In the genomic region with DNA sequence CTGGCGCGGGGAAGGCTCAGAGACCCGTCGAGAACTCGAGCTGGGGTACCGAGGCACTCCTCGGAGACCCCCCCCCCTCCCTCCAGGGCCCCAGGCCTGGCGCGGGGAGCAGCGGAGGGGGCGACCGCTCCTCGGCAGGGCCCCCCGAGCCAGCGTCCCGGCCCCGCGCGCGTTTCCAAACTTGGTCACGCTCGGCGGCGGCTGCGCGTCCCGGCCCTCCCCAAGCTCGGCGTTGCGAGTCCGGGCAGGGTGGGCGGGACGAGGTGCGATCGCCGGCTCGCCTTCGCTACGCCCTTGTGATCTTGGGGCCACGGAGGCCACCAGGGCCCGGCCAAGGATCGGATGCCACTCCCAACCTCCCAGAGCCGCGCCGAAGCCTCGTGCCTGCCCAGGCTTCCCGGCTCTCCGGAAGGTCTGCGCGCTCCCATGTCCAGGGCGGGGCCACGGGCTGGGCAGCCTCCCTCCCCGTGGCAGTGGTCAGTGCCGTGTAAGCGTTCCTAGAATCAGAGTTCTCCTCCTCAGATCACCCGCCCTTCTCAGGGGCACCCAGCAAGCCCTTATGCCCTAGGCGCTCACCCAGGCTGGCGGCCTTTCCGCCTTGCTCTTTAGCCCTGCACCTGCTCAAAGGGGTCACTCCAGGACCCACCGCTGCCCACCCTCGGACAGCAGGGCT, we compare ENCODE assay signal across 1 cellular context.
TF ChIP-seq lines count a peak whose summit lies in the region.

No MANE protein-coding gene starts in this region.

TF ChIP-seq in HepG2, 621 proteins besides CTCF, POLR2A, EP300 and RAD21 (continued from another document and continues in another):
- TF ChIP-seq ZNF614 (CRISPR knock-in tag; IDR thresholded peaks at IDR 0.05; ENCODE audit: borderline replicate concordance): peak; percentile 72
- TF ChIP-seq, protein P1, sequence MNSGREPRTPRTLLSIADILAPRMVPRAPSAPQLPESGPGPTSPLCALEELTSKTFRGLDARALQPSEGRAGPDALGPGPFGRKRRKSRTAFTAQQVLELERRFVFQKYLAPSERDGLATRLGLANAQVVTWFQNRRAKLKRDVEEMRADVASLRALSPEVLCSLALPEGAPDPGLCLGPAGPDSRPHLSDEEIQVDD (CRISPR knock-in tag; IDR thresholded peaks at IDR 0.05; ENCODE audit: borderline replicate concordance): peak; percentile 43; the same call in 1 of the 2 replicates
- TF ChIP-seq ZNF605 (CRISPR knock-in tag; IDR thresholded peaks at IDR 0.05): peak; percentile 77; the same call in 1 of the 2 replicates
- peak; percentile 87; the same call in 1 of the 2 replicates for TF ChIP-seq ZNF557 (CRISPR knock-in tag; IDR thresholded peaks at IDR 0.05)
- 0 out of 2 replicates have a peak, but pooled peaks have one; percentile 19 for TF ChIP-seq ZNF713 (CRISPR knock-in tag; IDR thresholded peaks at IDR 0.05)
- TF ChIP-seq, protein P2, sequence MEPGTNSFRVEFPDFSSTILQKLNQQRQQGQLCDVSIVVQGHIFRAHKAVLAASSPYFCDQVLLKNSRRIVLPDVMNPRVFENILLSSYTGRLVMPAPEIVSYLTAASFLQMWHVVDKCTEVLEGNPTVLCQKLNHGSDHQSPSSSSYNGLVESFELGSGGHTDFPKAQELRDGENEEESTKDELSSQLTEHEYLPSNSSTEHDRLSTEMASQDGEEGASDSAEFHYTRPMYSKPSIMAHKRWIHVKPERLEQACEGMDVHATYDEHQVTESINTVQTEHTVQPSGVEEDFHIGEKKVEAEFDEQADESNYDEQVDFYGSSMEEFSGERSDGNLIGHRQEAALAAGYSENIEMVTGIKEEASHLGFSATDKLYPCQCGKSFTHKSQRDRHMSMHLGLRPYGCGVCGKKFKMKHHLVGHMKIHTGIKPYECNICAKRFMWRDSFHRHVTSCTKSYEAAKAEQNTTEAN (CRISPR knock-in tag; conservative IDR thresholded peaks at IDR 0.05): peak; percentile 96
- TF ChIP-seq HOXD1 (CRISPR knock-in tag; IDR thresholded peaks at IDR 0.05): peak; percentile 95
- no peak for TF ChIP-seq HOMEZ (CRISPR knock-in tag; IDR thresholded peaks at IDR 0.05; ENCODE audit: low read depth)
- no peak; the same call in none of the 2 replicates for TF ChIP-seq KLF9 (CRISPR knock-in tag; IDR thresholded peaks at IDR 0.05; ENCODE audit: low read depth)
- no peak for TF ChIP-seq ARHGAP35 (CRISPR knock-in tag; IDR thresholded peaks at IDR 0.05; ENCODE audit: borderline replicate concordance)
- TF ChIP-seq GABPB1 (CRISPR knock-in tag; IDR thresholded peaks at IDR 0.05): peak; percentile 85
- TF ChIP-seq KDM5B (CRISPR knock-in tag; IDR thresholded peaks at IDR 0.05; ENCODE audit: borderline replicate concordance): no peak
- peak; percentile 82; the same call in 1 of the 2 replicates for TF ChIP-seq ZFAT (CRISPR knock-in tag; conservative IDR thresholded peaks at IDR 0.05)
- 0 out of 2 replicates have a peak, but pooled peaks have one; percentile 40 for TF ChIP-seq TBP (CRISPR knock-in tag; IDR thresholded peaks at IDR 0.05)
- peak; percentile 86; the same call in 1 of the 2 replicates for TF ChIP-seq ZNF230 (CRISPR knock-in tag; IDR thresholded peaks at IDR 0.05)
- peak; percentile 78; the same call in 1 of the 2 replicates for TF ChIP-seq REXO4 (CRISPR knock-in tag; IDR thresholded peaks at IDR 0.05; ENCODE audit: borderline replicate concordance)
- TF ChIP-seq ZNF530 (CRISPR knock-in tag; IDR thresholded peaks at IDR 0.05; ENCODE audit: low read depth): peak; percentile 50; the same call in 1 of the 2 replicates
- TF ChIP-seq ZNF383 (CRISPR knock-in tag; IDR thresholded peaks at IDR 0.05; ENCODE audit: borderline replicate concordance): peak; percentile 96
- peak; percentile 66 for TF ChIP-seq ZNF616 (CRISPR knock-in tag; IDR thresholded peaks at IDR 0.05; ENCODE audit: low read depth)
- peak; percentile 58 for TF ChIP-seq NFYC (CRISPR knock-in tag; IDR thresholded peaks at IDR 0.05)
- TF ChIP-seq CREB3 (CRISPR knock-in tag; IDR thresholded peaks at IDR 0.05): peak; percentile 96; the same call in 1 of the 2 replicates
- 0 out of 2 replicates have a peak, but pooled peaks have one; percentile 20 for TF ChIP-seq TARDBP (CRISPR knock-in tag; IDR thresholded peaks at IDR 0.05)
- TF ChIP-seq, protein P3, sequence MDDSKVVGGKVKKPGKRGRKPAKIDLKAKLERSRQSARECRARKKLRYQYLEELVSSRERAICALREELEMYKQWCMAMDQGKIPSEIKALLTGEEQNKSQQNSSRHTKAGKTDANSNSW (CRISPR knock-in tag; IDR thresholded peaks at IDR 0.05; ENCODE audit: borderline replicate concordance): peak; percentile 77; the same call in 1 of the 2 replicates
- peak; percentile 76 for TF ChIP-seq ZNF883 (CRISPR knock-in tag; IDR thresholded peaks at IDR 0.05; ENCODE audit: not compliant biosample characterization)
- no peak for TF ChIP-seq ZNF136 (CRISPR knock-in tag; IDR thresholded peaks at IDR 0.05; ENCODE audit: low read depth)
- peak; percentile 19; the same call in 1 of the 2 replicates for TF ChIP-seq TCF7 (IDR thresholded peaks at IDR 0.05; ENCODE audit: low read depth)
- TF ChIP-seq PHF8 (CRISPR knock-in tag; IDR thresholded peaks at IDR 0.05): peak; percentile 76
- TF ChIP-seq ZNF878 (CRISPR knock-in tag; IDR thresholded peaks at IDR 0.05): 0 out of 2 replicates have a peak, but pooled peaks have one; percentile 22
- TF ChIP-seq, protein P4, sequence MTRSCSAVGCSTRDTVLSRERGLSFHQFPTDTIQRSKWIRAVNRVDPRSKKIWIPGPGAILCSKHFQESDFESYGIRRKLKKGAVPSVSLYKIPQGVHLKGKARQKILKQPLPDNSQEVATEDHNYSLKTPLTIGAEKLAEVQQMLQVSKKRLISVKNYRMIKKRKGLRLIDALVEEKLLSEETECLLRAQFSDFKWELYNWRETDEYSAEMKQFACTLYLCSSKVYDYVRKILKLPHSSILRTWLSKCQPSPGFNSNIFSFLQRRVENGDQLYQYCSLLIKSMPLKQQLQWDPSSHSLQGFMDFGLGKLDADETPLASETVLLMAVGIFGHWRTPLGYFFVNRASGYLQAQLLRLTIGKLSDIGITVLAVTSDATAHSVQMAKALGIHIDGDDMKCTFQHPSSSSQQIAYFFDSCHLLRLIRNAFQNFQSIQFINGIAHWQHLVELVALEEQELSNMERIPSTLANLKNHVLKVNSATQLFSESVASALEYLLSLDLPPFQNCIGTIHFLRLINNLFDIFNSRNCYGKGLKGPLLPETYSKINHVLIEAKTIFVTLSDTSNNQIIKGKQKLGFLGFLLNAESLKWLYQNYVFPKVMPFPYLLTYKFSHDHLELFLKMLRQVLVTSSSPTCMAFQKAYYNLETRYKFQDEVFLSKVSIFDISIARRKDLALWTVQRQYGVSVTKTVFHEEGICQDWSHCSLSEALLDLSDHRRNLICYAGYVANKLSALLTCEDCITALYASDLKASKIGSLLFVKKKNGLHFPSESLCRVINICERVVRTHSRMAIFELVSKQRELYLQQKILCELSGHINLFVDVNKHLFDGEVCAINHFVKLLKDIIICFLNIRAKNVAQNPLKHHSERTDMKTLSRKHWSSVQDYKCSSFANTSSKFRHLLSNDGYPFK (CRISPR knock-in tag; IDR thresholded peaks at IDR 0.05; ENCODE audit: borderline replicate concordance): no peak
- TF ChIP-seq ZNF780A (CRISPR knock-in tag; IDR thresholded peaks at IDR 0.05): no peak
- no peak for TF ChIP-seq ZBTB3 (CRISPR knock-in tag; IDR thresholded peaks at IDR 0.05; ENCODE audit: borderline replicate concordance, low read depth)
- TF ChIP-seq GPN1 (CRISPR knock-in tag; IDR thresholded peaks at IDR 0.05; ENCODE audit: borderline replicate concordance): peak; percentile 44; the same call in 1 of the 2 replicates
- no peak for TF ChIP-seq SP140L (CRISPR knock-in tag; IDR thresholded peaks at IDR 0.05; ENCODE audit: borderline replicate concordance)
- TF ChIP-seq ZFP41 (CRISPR knock-in tag; IDR thresholded peaks at IDR 0.05; ENCODE audit: borderline replicate concordance): 0 out of 2 replicates have a peak, but pooled peaks have one; percentile 56
- TF ChIP-seq, protein P5, sequence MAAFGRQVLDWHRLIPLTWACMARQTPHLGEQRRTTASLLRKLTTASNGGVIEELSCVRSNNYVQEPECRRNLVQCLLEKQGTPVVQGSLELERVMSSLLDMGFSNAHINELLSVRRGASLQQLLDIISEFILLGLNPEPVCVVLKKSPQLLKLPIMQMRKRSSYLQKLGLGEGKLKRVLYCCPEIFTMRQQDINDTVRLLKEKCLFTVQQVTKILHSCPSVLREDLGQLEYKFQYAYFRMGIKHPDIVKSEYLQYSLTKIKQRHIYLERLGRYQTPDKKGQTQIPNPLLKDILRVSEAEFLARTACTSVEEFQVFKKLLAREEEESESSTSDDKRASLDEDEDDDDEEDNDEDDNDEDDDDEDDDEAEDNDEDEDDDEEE (CRISPR knock-in tag; IDR thresholded peaks at IDR 0.05): peak; percentile 47; the same call in 1 of the 2 replicates
- no peak for TF ChIP-seq RFX5 (IDR thresholded peaks at IDR 0.05; ENCODE audit: low read depth, low read length)
- TF ChIP-seq ZNF225 (CRISPR knock-in tag; IDR thresholded peaks at IDR 0.05): no peak
- TF ChIP-seq ZNF124 (CRISPR knock-in tag; IDR thresholded peaks at IDR 0.05): peak; percentile 74; the same call in 1 of the 2 replicates
- TF ChIP-seq ZMAT3 (CRISPR knock-in tag; conservative IDR thresholded peaks at IDR 0.05): no peak
- no peak for TF ChIP-seq U2AF2 (IDR thresholded peaks at IDR 0.05; ENCODE audit: low read depth, low read length)
- TF ChIP-seq, protein P6, sequence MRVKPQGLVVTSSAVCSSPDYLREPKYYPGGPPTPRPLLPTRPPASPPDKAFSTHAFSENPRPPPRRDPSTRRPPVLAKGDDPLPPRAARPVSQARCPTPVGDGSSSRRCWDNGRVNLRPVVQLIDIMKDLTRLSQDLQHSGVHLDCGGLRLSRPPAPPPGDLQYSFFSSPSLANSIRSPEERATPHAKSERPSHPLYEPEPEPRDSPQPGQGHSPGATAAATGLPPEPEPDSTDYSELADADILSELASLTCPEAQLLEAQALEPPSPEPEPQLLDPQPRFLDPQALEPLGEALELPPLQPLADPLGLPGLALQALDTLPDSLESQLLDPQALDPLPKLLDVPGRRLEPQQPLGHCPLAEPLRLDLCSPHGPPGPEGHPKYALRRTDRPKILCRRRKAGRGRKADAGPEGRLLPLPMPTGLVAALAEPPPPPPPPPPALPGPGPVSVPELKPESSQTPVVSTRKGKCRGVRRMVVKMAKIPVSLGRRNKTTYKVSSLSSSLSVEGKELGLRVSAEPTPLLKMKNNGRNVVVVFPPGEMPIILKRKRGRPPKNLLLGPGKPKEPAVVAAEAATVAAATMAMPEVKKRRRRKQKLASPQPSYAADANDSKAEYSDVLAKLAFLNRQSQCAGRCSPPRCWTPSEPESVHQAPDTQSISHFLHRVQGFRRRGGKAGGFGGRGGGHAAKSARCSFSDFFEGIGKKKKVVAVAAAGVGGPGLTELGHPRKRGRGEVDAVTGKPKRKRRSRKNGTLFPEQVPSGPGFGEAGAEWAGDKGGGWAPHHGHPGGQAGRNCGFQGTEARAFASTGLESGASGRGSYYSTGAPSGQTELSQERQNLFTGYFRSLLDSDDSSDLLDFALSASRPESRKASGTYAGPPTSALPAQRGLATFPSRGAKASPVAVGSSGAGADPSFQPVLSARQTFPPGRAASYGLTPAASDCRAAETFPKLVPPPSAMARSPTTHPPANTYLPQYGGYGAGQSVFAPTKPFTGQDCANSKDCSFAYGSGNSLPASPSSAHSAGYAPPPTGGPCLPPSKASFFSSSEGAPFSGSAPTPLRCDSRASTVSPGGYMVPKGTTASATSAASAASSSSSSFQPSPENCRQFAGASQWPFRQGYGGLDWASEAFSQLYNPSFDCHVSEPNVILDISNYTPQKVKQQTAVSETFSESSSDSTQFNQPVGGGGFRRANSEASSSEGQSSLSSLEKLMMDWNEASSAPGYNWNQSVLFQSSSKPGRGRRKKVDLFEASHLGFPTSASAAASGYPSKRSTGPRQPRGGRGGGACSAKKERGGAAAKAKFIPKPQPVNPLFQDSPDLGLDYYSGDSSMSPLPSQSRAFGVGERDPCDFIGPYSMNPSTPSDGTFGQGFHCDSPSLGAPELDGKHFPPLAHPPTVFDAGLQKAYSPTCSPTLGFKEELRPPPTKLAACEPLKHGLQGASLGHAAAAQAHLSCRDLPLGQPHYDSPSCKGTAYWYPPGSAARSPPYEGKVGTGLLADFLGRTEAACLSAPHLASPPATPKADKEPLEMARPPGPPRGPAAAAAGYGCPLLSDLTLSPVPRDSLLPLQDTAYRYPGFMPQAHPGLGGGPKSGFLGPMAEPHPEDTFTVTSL (CRISPR knock-in tag; IDR thresholded peaks at IDR 0.05; ENCODE audit: borderline replicate concordance): 0 out of 2 replicates have a peak, but pooled peaks have one; percentile 39
- TF ChIP-seq AGO2 (optimal IDR thresholded peaks at IDR 0.05; ENCODE audit: low read depth, low read length): peak; percentile 94
- no peak for TF ChIP-seq SNAI1 (CRISPR knock-in tag; IDR thresholded peaks at IDR 0.05; ENCODE audit: borderline replicate concordance)
- peak; percentile 71; the same call in 1 of the 2 replicates for TF ChIP-seq MAF1 (CRISPR knock-in tag; IDR thresholded peaks at IDR 0.05; ENCODE audit: borderline replicate concordance)
- TF ChIP-seq IRX3 (CRISPR knock-in tag; IDR thresholded peaks at IDR 0.05; ENCODE audit: borderline replicate concordance, low read depth): no peak
- TF ChIP-seq AKAP8 (CRISPR knock-in tag; IDR thresholded peaks at IDR 0.05): 0 out of 2 replicates have a peak, but pooled peaks have one; percentile 11
- peak; percentile 94 for TF ChIP-seq MEIS1 (CRISPR knock-in tag; IDR thresholded peaks at IDR 0.05; ENCODE audit: borderline replicate concordance)
- peak; percentile 79; the same call in 1 of the 2 replicates for TF ChIP-seq STAT5B (CRISPR knock-in tag; IDR thresholded peaks at IDR 0.05)
- TF ChIP-seq ZBTB7A (CRISPR knock-in tag; IDR thresholded peaks at IDR 0.05): no peak; the same call in 1 of the 2 replicates
- TF ChIP-seq ZNF678 (CRISPR knock-in tag; IDR thresholded peaks at IDR 0.05): peak; percentile 90
- peak; percentile 65; the same call in 1 of the 2 replicates for TF ChIP-seq ZNF121 (CRISPR knock-in tag; IDR thresholded peaks at IDR 0.05)
- peak; percentile 45; the same call in 1 of the 2 replicates for TF ChIP-seq ISX (CRISPR knock-in tag; conservative IDR thresholded peaks at IDR 0.05)
- TF ChIP-seq TOPORS (CRISPR knock-in tag; IDR thresholded peaks at IDR 0.05): peak; percentile 51; the same call in 1 of the 2 replicates
- peak; percentile 74 for TF ChIP-seq ZNF777 (CRISPR knock-in tag; IDR thresholded peaks at IDR 0.05)
